ENCODE assay signal across 1 cellular context in genomic region chr6:13574571-13575376, GRCh38.
TF ChIP-seq lines count a peak whose summit lies in the region.

Gene SIRT5 (plus strand): TSS chr6:13574601. CDS start chr6:13584111, 9,510 bp downstream.

TF ChIP-seq in K562, 482 proteins besides CTCF, POLR2A, EP300 and RAD21 (continued from another document and continues in another):
- TF ChIP-seq TFE3 (CRISPR knock-in tag; IDR thresholded peaks at IDR 0.05) (no peak), HES1 (IDR thresholded peaks at IDR 0.05; ENCODE audit: low read depth) (no peak), NCOA1 (IDR thresholded peaks at IDR 0.05; ENCODE audit: low read depth) (peak; percentile 50; the same call in 1 of the 2 replicates), CXXC5 (CRISPR knock-in tag; IDR thresholded peaks at IDR 0.05) (peak; percentile 64), CREB3L1 (IDR thresholded peaks at IDR 0.05; ENCODE audit: borderline replicate concordance, low read depth) (0 out of 2 replicates have a peak, but pooled peaks have one; percentile 20), PCBP2 (IDR thresholded peaks at IDR 0.05; ENCODE audit: low read depth, low read length, poor library complexity, severe bottlenecking) (no peak), E2F5 (CRISPR knock-in tag; IDR thresholded peaks at IDR 0.05) (peak; percentile 69), HMG20A (CRISPR knock-in tag; conservative IDR thresholded peaks at IDR 0.05) (no peak), ELK1 (CRISPR knock-in tag; IDR thresholded peaks at IDR 0.05) (no peak), IRF9 (tag; IDR thresholded peaks at IDR 0.05) (no peak), FOXO4 (CRISPR knock-in tag; IDR thresholded peaks at IDR 0.05) (no peak), HDAC2 (IDR thresholded peaks at IDR 0.05) (peak; percentile 94), ZNF511 (CRISPR knock-in tag; IDR thresholded peaks at IDR 0.05) (peak; percentile 81; the same call in 1 of the 2 replicates), ZNF121 (CRISPR knock-in tag; conservative IDR thresholded peaks at IDR 0.05) (no peak), TARDBP (IDR thresholded peaks at IDR 0.05) (no peak; the same call in 1 of the 2 replicates), XRCC4 (IDR thresholded peaks at IDR 0.05; ENCODE audit: extremely low read depth, insufficient read depth, insufficient read length) (no peak), ESRRB (CRISPR knock-in tag; IDR thresholded peaks at IDR 0.05; ENCODE audit: borderline replicate concordance) (no peak), POLR2H (tag; IDR thresholded peaks at IDR 0.05; ENCODE audit: low read depth) (peak; percentile 52), CC2D1A (IDR thresholded peaks at IDR 0.05) (peak; percentile 94), FOXM1 (IDR thresholded peaks at IDR 0.05; ENCODE audit: low read depth) (no peak), FOXM1 (CRISPR knock-in tag; IDR thresholded peaks at IDR 0.05; ENCODE audit: low read depth) (no peak), MYBL2 (IDR thresholded peaks at IDR 0.05; ENCODE audit: low read depth) (no peak), MYBL2 (CRISPR knock-in tag; IDR thresholded peaks at IDR 0.05; ENCODE audit: borderline replicate concordance) (no peak), XRCC3 (IDR thresholded peaks at IDR 0.05) (no peak), ZNF830 (CRISPR knock-in tag; IDR thresholded peaks at IDR 0.05) (peak; percentile 60; the same call in 1 of the 2 replicates), ZNF639 (CRISPR knock-in tag; conservative IDR thresholded peaks at IDR 0.05 in 1 of 2, IDR thresholded peaks at IDR 0.05 in 1 of 2) (peak in 1 of 2 experiments; percentile 60; a peak in 2 of 4 replicates), E2F3 (CRISPR knock-in tag; IDR thresholded peaks at IDR 0.05) (no peak), MAFF (IDR thresholded peaks at IDR 0.05; ENCODE audit: low read length) (no peak), CGGBP1 (CRISPR knock-in tag; IDR thresholded peaks at IDR 0.05) (peak; percentile 14; the same call in 1 of the 2 replicates), PKNOX1 (IDR thresholded peaks at IDR 0.05) (peak; percentile 14; the same call in 1 of the 2 replicates), LCOR (CRISPR knock-in tag; IDR thresholded peaks at IDR 0.05) (peak; percentile 96), CHCHD3 (CRISPR knock-in tag; IDR thresholded peaks at IDR 0.05) (no peak), SAP30 (IDR thresholded peaks at IDR 0.05; ENCODE audit: borderline replicate concordance, insufficient read depth, low read depth, low read length, poor library complexity, severe bottlenecking) (peak; percentile 54), ZNF277 (CRISPR knock-in tag; IDR thresholded peaks at IDR 0.05; ENCODE audit: borderline replicate concordance) (no peak), PURB (CRISPR knock-in tag; IDR thresholded peaks at IDR 0.05; ENCODE audit: low read depth) (no peak), ZNF695 (CRISPR knock-in tag; IDR thresholded peaks at IDR 0.05) (0 out of 2 replicates have a peak, but pooled peaks have one; percentile 53), SETDB1 (IDR thresholded peaks at IDR 0.05; ENCODE audit: low read length) (no peak), JUND (IDR thresholded peaks at IDR 0.05; ENCODE audit: borderline replicate concordance, low read depth, low read length) (peak; percentile 25; the same call in 1 of the 2 replicates), JUND (tag; IDR thresholded peaks at IDR 0.05; ENCODE audit: borderline replicate concordance, low read depth, low read length) (peak; percentile 16; the same call in 1 of the 3 replicates), ZNF384 (IDR thresholded peaks at IDR 0.05; ENCODE audit: low read depth, low read length) (no peak), ZBTB8A (IDR thresholded peaks at IDR 0.05; ENCODE audit: partially characterized antibody) (no peak), SIRT6 (IDR thresholded peaks at IDR 0.05; ENCODE audit: low read depth, low read length) (no peak), PRPF4 (IDR thresholded peaks at IDR 0.05; ENCODE audit: insufficient read depth, low read depth, low read length, poor library complexity, severe bottlenecking) (no peak), NEUROD1 (IDR thresholded peaks at IDR 0.05; ENCODE audit: borderline replicate concordance, low read depth, low read length, partially characterized antibody) (peak; percentile 73), ZNF224 (CRISPR knock-in tag; IDR thresholded peaks at IDR 0.05) (peak; percentile 61; the same call in 1 of the 2 replicates), NELFE (IDR thresholded peaks at IDR 0.05; ENCODE audit: insufficient read depth, insufficient read length) (no peak), MXI1 (IDR thresholded peaks at IDR 0.05; ENCODE audit: low read depth, low read length) (no peak), FOXJ2 (tag; IDR thresholded peaks at IDR 0.05) (no peak), GTF2B (IDR thresholded peaks at IDR 0.05; ENCODE audit: extremely low read depth, insufficient read length) (no peak), CBFA2T2 (conservative IDR thresholded peaks at IDR 0.05) (peak; percentile 16; the same call in 1 of the 2 replicates), KLF6 (CRISPR knock-in tag; IDR thresholded peaks at IDR 0.05; ENCODE audit: borderline replicate concordance) (peak; percentile 69; the same call in 1 of the 2 replicates), ZBTB26 (CRISPR knock-in tag; IDR thresholded peaks at IDR 0.05) (no peak)
